1 cellular context compared by ENCODE assay signal in the genomic region with DNA sequence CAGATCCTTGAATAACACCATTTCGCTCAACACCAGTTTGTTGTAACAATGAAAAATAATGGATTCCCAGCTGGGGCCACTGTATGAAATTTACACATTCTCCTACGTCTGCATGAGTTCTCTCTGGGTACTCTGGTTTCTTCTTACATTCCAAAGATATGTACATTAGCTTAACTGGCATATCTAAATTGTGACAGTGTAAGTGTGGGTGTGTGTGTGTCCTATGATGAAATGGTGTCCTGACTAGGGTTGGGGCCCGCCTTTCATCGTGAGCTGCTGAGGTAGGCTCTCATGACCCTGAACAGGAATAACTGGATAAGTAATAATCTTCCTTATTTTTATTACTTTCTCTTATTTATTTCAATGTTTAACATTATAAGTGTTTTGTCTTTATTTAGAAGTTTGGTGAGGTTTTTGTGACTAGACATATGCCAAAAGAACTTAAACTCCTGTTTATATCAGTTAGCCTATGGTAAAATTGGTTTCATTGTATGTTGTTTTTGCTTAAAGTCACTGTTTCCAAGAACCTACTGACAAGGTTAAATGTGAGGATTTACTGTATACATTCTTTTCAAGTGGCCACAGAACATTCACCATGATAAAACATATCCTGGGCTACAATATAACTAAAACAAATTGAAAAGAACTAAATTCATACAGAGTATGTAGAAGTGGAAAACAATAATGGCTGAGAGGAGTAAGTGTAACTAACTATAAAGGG.
TF ChIP-seq lines count a peak whose summit lies in the region.

No MANE protein-coding gene starts in this region.

TF ChIP-seq in WTC11, 78 proteins besides CTCF, POLR2A, EP300 and RAD21 (continued from another document):
- TF ChIP-seq, protein P1, sequence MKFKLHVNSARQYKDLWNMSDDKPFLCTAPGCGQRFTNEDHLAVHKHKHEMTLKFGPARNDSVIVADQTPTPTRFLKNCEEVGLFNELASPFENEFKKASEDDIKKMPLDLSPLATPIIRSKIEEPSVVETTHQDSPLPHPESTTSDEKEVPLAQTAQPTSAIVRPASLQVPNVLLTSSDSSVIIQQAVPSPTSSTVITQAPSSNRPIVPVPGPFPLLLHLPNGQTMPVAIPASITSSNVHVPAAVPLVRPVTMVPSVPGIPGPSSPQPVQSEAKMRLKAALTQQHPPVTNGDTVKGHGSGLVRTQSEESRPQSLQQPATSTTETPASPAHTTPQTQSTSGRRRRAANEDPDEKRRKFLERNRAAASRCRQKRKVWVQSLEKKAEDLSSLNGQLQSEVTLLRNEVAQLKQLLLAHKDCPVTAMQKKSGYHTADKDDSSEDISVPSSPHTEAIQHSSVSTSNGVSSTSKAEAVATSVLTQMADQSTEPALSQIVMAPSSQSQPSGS (CRISPR knock-in tag; IDR thresholded peaks at IDR 0.05; ENCODE audit: borderline replicate concordance, low read depth): no peak
- TF ChIP-seq MYBL2 (CRISPR knock-in tag; IDR thresholded peaks at IDR 0.05) (no peak), JAZF1 (CRISPR knock-in tag; IDR thresholded peaks at IDR 0.05) (no peak), TCF7 (CRISPR knock-in tag; IDR thresholded peaks at IDR 0.05; ENCODE audit: low read depth) (no peak), ZNF671 (CRISPR knock-in tag; IDR thresholded peaks at IDR 0.05) (no peak), ZNF396 (CRISPR knock-in tag; IDR thresholded peaks at IDR 0.05; ENCODE audit: borderline replicate concordance) (no peak), ATF1 (CRISPR knock-in tag; IDR thresholded peaks at IDR 0.05) (no peak)
- TF ChIP-seq, protein P2, sequence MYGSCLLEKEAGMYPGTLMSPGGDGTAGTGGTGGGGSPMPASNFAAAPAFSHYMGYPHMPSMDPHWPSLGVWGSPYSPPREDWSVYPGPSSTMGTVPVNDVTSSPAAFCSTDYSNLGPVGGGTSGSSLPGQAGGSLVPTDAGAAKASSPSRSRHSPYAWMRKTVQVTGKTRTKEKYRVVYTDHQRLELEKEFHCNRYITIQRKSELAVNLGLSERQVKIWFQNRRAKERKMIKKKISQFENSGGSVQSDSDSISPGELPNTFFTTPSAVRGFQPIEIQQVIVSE (CRISPR knock-in tag; IDR thresholded peaks at IDR 0.05; ENCODE audit: borderline replicate concordance): no peak
- TF ChIP-seq, protein P3, sequence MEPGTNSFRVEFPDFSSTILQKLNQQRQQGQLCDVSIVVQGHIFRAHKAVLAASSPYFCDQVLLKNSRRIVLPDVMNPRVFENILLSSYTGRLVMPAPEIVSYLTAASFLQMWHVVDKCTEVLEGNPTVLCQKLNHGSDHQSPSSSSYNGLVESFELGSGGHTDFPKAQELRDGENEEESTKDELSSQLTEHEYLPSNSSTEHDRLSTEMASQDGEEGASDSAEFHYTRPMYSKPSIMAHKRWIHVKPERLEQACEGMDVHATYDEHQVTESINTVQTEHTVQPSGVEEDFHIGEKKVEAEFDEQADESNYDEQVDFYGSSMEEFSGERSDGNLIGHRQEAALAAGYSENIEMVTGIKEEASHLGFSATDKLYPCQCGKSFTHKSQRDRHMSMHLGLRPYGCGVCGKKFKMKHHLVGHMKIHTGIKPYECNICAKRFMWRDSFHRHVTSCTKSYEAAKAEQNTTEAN (CRISPR knock-in tag; IDR thresholded peaks at IDR 0.05): no peak
TF ChIP-seq in WTC11: peak in this region for 0.
